In the genomic region with DNA sequence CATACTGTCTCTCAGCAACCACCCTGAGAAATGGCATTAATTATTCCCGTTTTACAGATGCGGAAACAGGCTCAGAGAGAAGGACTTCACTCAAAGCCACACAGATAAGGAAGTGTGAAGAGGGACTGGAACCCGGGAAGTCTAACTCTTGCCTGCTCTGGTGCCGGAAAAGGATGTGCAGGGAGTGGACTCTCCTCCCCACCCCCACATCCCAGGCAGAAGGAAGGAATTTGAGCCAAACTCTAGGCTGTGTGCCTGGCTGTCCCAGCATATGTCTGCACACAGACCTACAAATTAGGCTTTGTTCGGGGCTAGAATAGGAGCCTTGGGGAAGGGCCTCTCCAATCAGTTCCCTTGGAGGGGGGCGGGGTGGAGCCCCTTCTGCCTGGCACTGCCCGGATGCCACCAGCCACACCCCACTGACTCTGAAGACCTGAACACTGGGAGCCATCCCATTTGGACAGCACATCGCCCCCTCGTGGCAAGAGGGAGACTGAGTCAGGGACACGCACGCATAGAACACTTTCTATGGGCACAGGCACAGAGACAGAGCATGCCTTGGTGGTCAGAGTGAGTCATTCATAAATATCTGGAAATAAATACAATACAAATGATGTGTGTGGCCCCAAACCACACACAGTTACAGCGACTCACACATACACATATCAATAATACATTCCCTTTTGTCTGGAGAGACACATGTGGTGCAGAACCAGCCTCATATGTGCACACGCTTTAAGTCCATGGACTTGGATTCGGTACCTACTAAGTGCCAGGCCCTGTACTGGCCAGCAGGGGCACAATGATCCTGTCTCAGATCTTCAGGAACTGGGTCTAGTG, we compare ENCODE assay signal across 7 cellular contexts. TPM values are rescaled to one million over a fixed set of nuclear protein-coding genes. Genes with fewer than 3 reads are reported as not detected.
A peak's percentile ranks its signal among the peaks of the same experiment; 100 is the strongest.
DNase-seq lines count a peak whose midpoint lies in the region; ATAC-seq, FAIRE-seq and TF ChIP-seq lines count a peak whose summit lies in the region.

No MANE protein-coding gene starts in this region.

- no peaks in the 10 kb centered on the region for H3K9me1 ChIP-seq in K562 (ENCODE audit: control insufficient read depth, insufficient read depth, low read length)

- no peak overlapping the region for H3K27ac ChIP-seq in K562 (ENCODE audit: extremely low read depth, low read depth, low read length)

- H2AFZ ChIP-seq in K562 (ENCODE audit: low read depth, low read length): peak overlapping the region; percentile 53; the same call in 1 of the 2 replicates

- POLR2A ChIA-PET in K562 (lab: Yijun Ruan, JAX): no interaction called here

- H3K79me2 ChIP-seq in K562 (ENCODE audit: control insufficient read depth, insufficient read depth, low read length): no peaks in the 10 kb centered on the region

- TF ChIP-seq CTCF in GM12875 (IDR thresholded peaks at IDR 0.05; ENCODE audit: borderline replicate concordance, insufficient read depth, low read depth, low read length): peak; percentile 76
- peak; percentile 69 to 82 (median 72) for TF ChIP-seq CTCF in K562 (IDR thresholded peaks at IDR 0.05 in 2 of 3, conservative IDR thresholded peaks at IDR 0.05 in 1 of 3; ENCODE audit: insufficient read depth in 2 of 3, low read depth in 1 of 3, low read length in 3 of 3)

- FAIRE-seq in K562 (lab: Jason Lieb, UNC): peak; percentile 90

- CTCF ChIA-PET in K562 (lab: Yijun Ruan, JAX; ENCODE audit: low intra/inter-chr PET ratio): interaction anchor here (5.8 kb wide), 1 partner anchor 16 kb away, joined by 150 read pairs; a partner anchor contains a TSS

- no peaks in the 10 kb centered on the region for H3K9me3 ChIP-seq in K562 (replicated peaks; ENCODE audit: control insufficient read depth, insufficient read depth, low read depth, low read length)

- H3K36me3 ChIP-seq in K562 (ENCODE audit: control insufficient read depth, insufficient read depth, low read length): no peaks in the 10 kb centered on the region

- H4K20me1 ChIP-seq in K562 (replicated peaks; ENCODE audit: control insufficient read depth, insufficient read depth, low read length): no peaks in the 10 kb centered on the region

- TF ChIP-seq RAD21 in K562 (CRISPR knock-in tag; conservative IDR thresholded peaks at IDR 0.05 in 1 of 2, IDR thresholded peaks at IDR 0.05 in 1 of 2): peak; percentile 19 to 56; a peak in 2 of 4 replicates

- H3K4me3 ChIP-seq in GM12875 (ENCODE audit: low read depth, low read length) (no peak overlapping the region), K562 (no peak overlapping the region)

- H3K4me2 ChIP-seq in K562 (ENCODE audit: insufficient read depth, low read length): no peak overlapping the region

- no peaks in the 10 kb centered on the region for H3K27me3 ChIP-seq in K562 (ENCODE audit: control insufficient read depth in 2 of 2, insufficient read depth in 2 of 2, low read length in 2 of 2)

- DNase-seq in NCI-H1930 (lab: John Stamatoyannopoulos, UW) (peak; percentile 39 to 65), T1000 (lab: John Stamatoyannopoulos, UW) (peak; percentile 91), K562 (ENCODE audit: extremely low read depth in 1 of 4, low spot score in 3 of 4) (peak; percentile 51 to 75 (median 58)), iPS-NIHi11 (ENCODE audit: low spot score) (peak; percentile 79)
- DNase-seq in stimulated activated CD4-positive, alpha-beta T cell treated with anti-CD3 and anti-CD28 coated beads, Interleukin-12 subunit alpha, Interleukin-12 subunit beta, amount 100 ng/mL, for 24 hours (ENCODE audit: low read depth in 2 of 2): peak; percentile 48 to 81

- no peak for TF ChIP-seq EP300 in K562 (IDR thresholded peaks at IDR 0.05; ENCODE audit: low read length)

- BruUV-seq in K562 (replicated peaks; lab: Mats Ljungman, UMichigan): no TSS peak

- WGBS in K562 (ENCODE audit: insufficient coverage, low coverage, missing lambda C conversion rate): 9% methylated on average over 11 of the region's 14 CpGs

- peak; percentile 64 for ATAC-seq in HG02678 (IDR thresholded peaks at IDR 0.05; ENCODE audit: unreplicated experiment)
- peak; percentile 78 for ATAC-seq in K562

- TF ChIP-seq POLR2A in K562 (conservative IDR thresholded peaks at IDR 0.05): no peak

- H3K9ac ChIP-seq in K562 (ENCODE audit: insufficient read depth in 1 of 2, low read depth in 2 of 2, low read length in 2 of 2): no peak overlapping the region

- intact Hi-C loops in K562 (cut with micrococcal nuclease): loop anchor here (10.0 kb wide), 1 partner anchor 52 kb away; a partner anchor contains a TSS

- in situ Hi-C loops in K562 (cut with MboI): loop anchor here (10.0 kb wide), 1 partner anchor 458 kb away; no protein-coding TSS in a partner anchor

- H3K4me1 ChIP-seq in K562 (replicated peaks in 1 of 2; ENCODE audit: control insufficient read depth in 2 of 2, insufficient read depth in 2 of 2, low read length in 2 of 2): peaks cover 14 to 38% of the 10 kb centered on the region in 2 experiments; a peak in 4 of 5 replicates

RNA-seq across cellular contexts. Expression of a gene that starts 13.1 kb away (rescaled TPM):
- 28.9 and 51.1 TPM in 2 replicates for total RNA-seq in K562 (2011; cell fraction: chromatin; rRNA removed; ENCODE audit: low replicate concordance)
- 36.8 and 39.7 TPM in 2 replicates for total RNA-seq in K562 (2011; cell fraction: nucleolus; rRNA removed)
- 26.9 and 34.2 TPM in 2 replicates for total RNA-seq in K562 (2011; cell fraction: nucleoplasm; rRNA removed)
- total RNA-seq in K562 (2014; rRNA removed) (27.2 and 31.7 TPM in 2 replicates), K562 (2014; rRNA removed; fragmentation: Illumina TruSeq; extraction: Trizol) (5.4 and 6.4 TPM in 2 replicates), K562 (2015; rRNA removed; fragmentation: Illumina TruSeq; extraction: Trizol) (18.5 and 19.8 TPM in 2 replicates), K562 (2021) (38.6 and 42.1 TPM in 2 replicates)
- polyA plus RNA-seq in K562 (2011; rRNA removed) (14.7 and 29.0 TPM in 2 replicates), K562 (2014; fragmentation: Illumina TruSeq; extraction: Trizol) (11.8 and 30.3 TPM in 2 replicates), K562 (2014; fragmentation: Nextera tagmentation; extraction: Ambion mirVana) (under 1 TPM; 0.23 to 0.59 TPM), K562 (2014; rRNA removed) (42.5 and 43.7 TPM in 2 replicates)
- polyA plus RNA-seq in K562 (2011; cell fraction: cytosol; rRNA removed): 28.1 and 68.0 TPM in 2 replicates
- 65.4 and 125 TPM in 2 replicates for polyA plus RNA-seq in K562 (2011; cell fraction: nucleus; rRNA removed)
- polyA plus RNA-seq in K562 (2012): 34.1 and 35.5 TPM in 2 replicates
- polyA minus RNA-seq in K562 (2011; rRNA and poly(A)+ RNA removed): 8.0 and 8.6 TPM in 2 replicates
- 19.6 and 24.0 TPM in 2 replicates for polyA minus RNA-seq in K562 (2011; cell fraction: cytosol; rRNA and poly(A)+ RNA removed)
- 19.8 and 24.9 TPM in 2 replicates for polyA minus RNA-seq in K562 (2011; cell fraction: nucleus; rRNA and poly(A)+ RNA removed)

RNA-seq across cellular contexts. Expression of a gene that starts 18.2 kb away (rescaled TPM):
- 0.69 TPM in 1 of 2 replicates, not detected in the other for total RNA-seq in K562 (2011; cell fraction: chromatin; rRNA removed; ENCODE audit: low replicate concordance)
- total RNA-seq in K562 (2011; cell fraction: nucleolus; rRNA removed): 0.79 and 0.83 TPM in 2 replicates
- 0.44 and 0.46 TPM in 2 replicates for total RNA-seq in K562 (2011; cell fraction: nucleoplasm; rRNA removed)
- 0.16 and 0.23 TPM in 2 replicates for total RNA-seq in K562 (2014; rRNA removed)
- total RNA-seq in K562 (2014; rRNA removed; fragmentation: Illumina TruSeq; extraction: Trizol): 0.04 TPM in 1 of 2 replicates, not detected in the other
- total RNA-seq in K562 (2015; rRNA removed; fragmentation: Illumina TruSeq; extraction: Trizol): 0.04 and 0.07 TPM in 2 replicates
- 0.09 and 0.29 TPM in 2 replicates for total RNA-seq in K562 (2021)
- 0.24 and 0.28 TPM in 2 replicates for polyA plus RNA-seq in K562 (2011; rRNA removed)
- 0.15 and 0.57 TPM in 2 replicates for polyA plus RNA-seq in K562 (2011; cell fraction: cytosol; rRNA removed)
- polyA plus RNA-seq in K562 (2011; cell fraction: nucleus; rRNA removed): 0.62 and 0.97 TPM in 2 replicates
- polyA plus RNA-seq in K562 (2012): 0.09 and 0.54 TPM in 2 replicates
- 0.04 TPM in 1 of 2 replicates, not detected in the other for polyA plus RNA-seq in K562 (2014; fragmentation: Illumina TruSeq; extraction: Trizol)
- not detected for polyA plus RNA-seq in K562 (2014; fragmentation: Nextera tagmentation; extraction: Ambion mirVana)
- polyA plus RNA-seq in K562 (2014; rRNA removed): 0.04 and 0.07 TPM in 2 replicates
- 0.14 TPM in 1 of 2 replicates, not detected in the other for polyA minus RNA-seq in K562 (2011; rRNA and poly(A)+ RNA removed)
- 0.38 TPM in 1 of 2 replicates, not detected in the other for polyA minus RNA-seq in K562 (2011; cell fraction: cytosol; rRNA and poly(A)+ RNA removed)
- 0.44 and 0.67 TPM in 2 replicates for polyA minus RNA-seq in K562 (2011; cell fraction: nucleus; rRNA and poly(A)+ RNA removed)

RNA-seq across cellular contexts. Expression of a gene that starts 18.3 kb away (rescaled TPM):
- total RNA-seq in K562 (2011; cell fraction: chromatin; rRNA removed; ENCODE audit: low replicate concordance): 6.0 and 9.2 TPM in 2 replicates
- total RNA-seq in K562 (2011; cell fraction: nucleolus; rRNA removed): 3.8 and 5.2 TPM in 2 replicates
- 3.7 and 5.1 TPM in 2 replicates for total RNA-seq in K562 (2011; cell fraction: nucleoplasm; rRNA removed)
- 1.00 and 2.2 TPM in 2 replicates for total RNA-seq in K562 (2014; rRNA removed)
- total RNA-seq in K562 (2014; rRNA removed; fragmentation: Illumina TruSeq; extraction: Trizol): 0.64 and 0.69 TPM in 2 replicates
- 0.58 and 0.68 TPM in 2 replicates for total RNA-seq in K562 (2015; rRNA removed; fragmentation: Illumina TruSeq; extraction: Trizol)
- 1.4 and 1.8 TPM in 2 replicates for total RNA-seq in K562 (2021)
- polyA plus RNA-seq in K562 (2011; rRNA removed): 4.6 and 8.1 TPM in 2 replicates
- 5.6 and 7.0 TPM in 2 replicates for polyA plus RNA-seq in K562 (2011; cell fraction: cytosol; rRNA removed)
- polyA plus RNA-seq in K562 (2011; cell fraction: nucleus; rRNA removed): 15.8 and 21.0 TPM in 2 replicates
- polyA plus RNA-seq in K562 (2012): 1.6 and 3.3 TPM in 2 replicates
- 1.5 and 1.6 TPM in 2 replicates for polyA plus RNA-seq in K562 (2014; fragmentation: Illumina TruSeq; extraction: Trizol)
- polyA plus RNA-seq in K562 (2014; fragmentation: Nextera tagmentation; extraction: Ambion mirVana): under 1 TPM; 0.24 to 0.31 TPM
- 0.86 and 0.96 TPM in 2 replicates for polyA plus RNA-seq in K562 (2014; rRNA removed)
- 5.0 and 5.6 TPM in 2 replicates for polyA minus RNA-seq in K562 (2011; rRNA and poly(A)+ RNA removed)
- polyA minus RNA-seq in K562 (2011; cell fraction: cytosol; rRNA and poly(A)+ RNA removed): 2.5 and 5.0 TPM in 2 replicates
- 3.4 and 5.2 TPM in 2 replicates for polyA minus RNA-seq in K562 (2011; cell fraction: nucleus; rRNA and poly(A)+ RNA removed)

RNA-seq across cellular contexts. Expression of a gene that starts 25.4 kb away (rescaled TPM):
- 20.7 and 34.6 TPM in 2 replicates for total RNA-seq in K562 (2011; cell fraction: chromatin; rRNA removed; ENCODE audit: low replicate concordance)
- total RNA-seq in K562 (2011; cell fraction: nucleolus; rRNA removed): 16.7 and 19.2 TPM in 2 replicates
- total RNA-seq in K562 (2011; cell fraction: nucleoplasm; rRNA removed): 17.9 and 20.4 TPM in 2 replicates
- total RNA-seq in K562 (2014; rRNA removed) (17.9 and 20.6 TPM in 2 replicates), K562 (2014; rRNA removed; fragmentation: Illumina TruSeq; extraction: Trizol) (16.6 and 18.0 TPM in 2 replicates), K562 (2015; rRNA removed; fragmentation: Illumina TruSeq; extraction: Trizol) (13.6 and 14.3 TPM in 2 replicates), K562 (2021) (19.2 and 24.5 TPM in 2 replicates)
- polyA plus RNA-seq in K562 (2011; rRNA removed) (16.1 and 17.4 TPM in 2 replicates), K562 (2014; fragmentation: Illumina TruSeq; extraction: Trizol) (34.7 and 35.5 TPM in 2 replicates), K562 (2014; fragmentation: Nextera tagmentation; extraction: Ambion mirVana) (10 to 100 TPM; 11.6 to 14.8 TPM), K562 (2014; rRNA removed) (16.6 and 18.9 TPM in 2 replicates)
- 13.8 and 17.6 TPM in 2 replicates for polyA plus RNA-seq in K562 (2011; cell fraction: cytosol; rRNA removed)
- polyA plus RNA-seq in K562 (2011; cell fraction: nucleus; rRNA removed): 13.3 and 19.8 TPM in 2 replicates
- 10.5 and 24.8 TPM in 2 replicates for polyA plus RNA-seq in K562 (2012)
- polyA minus RNA-seq in K562 (2011; rRNA and poly(A)+ RNA removed): 15.7 and 22.2 TPM in 2 replicates
- polyA minus RNA-seq in K562 (2011; cell fraction: cytosol; rRNA and poly(A)+ RNA removed): 8.4 and 13.6 TPM in 2 replicates
- 7.5 and 8.2 TPM in 2 replicates for polyA minus RNA-seq in K562 (2011; cell fraction: nucleus; rRNA and poly(A)+ RNA removed)

RNA-seq across cellular contexts. Expression of a gene that starts 25.4 kb away (rescaled TPM):
- 12.8 and 41.1 TPM in 2 replicates for total RNA-seq in K562 (2011; cell fraction: chromatin; rRNA removed; ENCODE audit: low replicate concordance)
- 39.1 and 47.4 TPM in 2 replicates for total RNA-seq in K562 (2011; cell fraction: nucleolus; rRNA removed)
- 21.9 and 30.8 TPM in 2 replicates for total RNA-seq in K562 (2011; cell fraction: nucleoplasm; rRNA removed)
- total RNA-seq in K562 (2014; rRNA removed): 55.9 and 63.2 TPM in 2 replicates
- total RNA-seq in K562 (2014; rRNA removed; fragmentation: Illumina TruSeq; extraction: Trizol): 20.5 and 21.3 TPM in 2 replicates
- total RNA-seq in K562 (2015; rRNA removed; fragmentation: Illumina TruSeq; extraction: Trizol): 40.0 and 42.5 TPM in 2 replicates
- 47.0 and 48.5 TPM in 2 replicates for total RNA-seq in K562 (2021)
- polyA plus RNA-seq in K562 (2011; rRNA removed): 37.2 and 47.6 TPM in 2 replicates
- 62.0 and 116 TPM in 2 replicates for polyA plus RNA-seq in K562 (2011; cell fraction: cytosol; rRNA removed)
- 74.2 and 104 TPM in 2 replicates for polyA plus RNA-seq in K562 (2011; cell fraction: nucleus; rRNA removed)
- 58.5 and 65.3 TPM in 2 replicates for polyA plus RNA-seq in K562 (2012)
- 29.1 and 50.5 TPM in 2 replicates for polyA plus RNA-seq in K562 (2014; fragmentation: Illumina TruSeq; extraction: Trizol)
- 10 to 100 TPM; 15.1 to 25.6 TPM for polyA plus RNA-seq in K562 (2014; fragmentation: Nextera tagmentation; extraction: Ambion mirVana)
- polyA plus RNA-seq in K562 (2014; rRNA removed): 63.7 and 77.5 TPM in 2 replicates
- 7.5 and 9.8 TPM in 2 replicates for polyA minus RNA-seq in K562 (2011; rRNA and poly(A)+ RNA removed)
- 15.6 and 15.7 TPM in 2 replicates for polyA minus RNA-seq in K562 (2011; cell fraction: cytosol; rRNA and poly(A)+ RNA removed)
- 26.4 and 27.4 TPM in 2 replicates for polyA minus RNA-seq in K562 (2011; cell fraction: nucleus; rRNA and poly(A)+ RNA removed)
